In the genomic region with DNA sequence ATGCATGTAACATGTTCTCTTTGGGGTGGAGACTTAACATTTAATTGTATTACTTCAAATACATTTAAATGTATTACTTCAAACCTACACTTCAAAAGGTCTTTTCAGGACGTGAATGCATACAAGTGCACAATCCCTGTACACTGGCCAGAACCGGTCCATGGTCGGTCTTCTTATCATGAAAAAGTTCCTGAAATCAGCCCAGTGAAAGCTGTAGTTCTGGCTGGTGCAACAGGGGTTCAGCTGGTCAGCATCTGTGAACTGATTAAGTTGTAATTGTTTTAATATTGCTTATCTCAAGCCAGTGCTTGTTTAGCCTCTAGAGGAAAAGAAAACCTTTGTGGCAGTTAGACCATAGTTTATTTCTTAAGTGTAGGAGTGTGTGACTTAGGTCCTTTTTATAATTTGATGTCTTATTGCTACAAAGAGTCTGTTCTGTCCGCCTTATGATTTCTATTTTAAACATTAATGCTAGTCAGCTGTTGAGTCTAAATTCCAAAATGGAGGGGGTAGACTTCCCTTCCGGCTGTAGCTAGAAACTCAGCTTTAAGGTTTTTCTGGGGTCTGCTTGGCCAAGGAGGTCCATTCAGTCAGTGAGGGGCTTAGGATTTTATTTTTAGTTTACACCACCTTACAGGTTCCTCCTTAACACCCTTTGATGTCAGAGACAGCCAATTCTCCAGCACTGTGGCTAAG, we compare ENCODE assay signal across 8 cellular contexts. TPM values are rescaled to one million over a fixed set of nuclear protein-coding genes. Genes with fewer than 3 reads are reported as not detected.
DNase-seq lines count a peak whose midpoint lies in the region; ATAC-seq, FAIRE-seq and TF ChIP-seq lines count a peak whose summit lies in the region.

No MANE protein-coding gene starts in this region.

- in situ Hi-C loops in GM23248 (cut with MboI): no loop called here

- no peak for FAIRE-seq in small intestine (lab: Jason Lieb, UNC)

- H3K27me3 ChIP-seq in GM23248 (replicated peaks; ENCODE audit: insufficient read depth): no peaks in the 10 kb centered on the region
- H3K27me3 ChIP-seq in right cardiac atrium (ENCODE audit: control insufficient read depth, insufficient read depth): no peaks in the 10 kb centered on the region
- H3K27me3 ChIP-seq in small intestine (ENCODE audit: control insufficient read depth in 2 of 2, insufficient read depth in 2 of 2, low read length in 2 of 2): no peaks in the 10 kb centered on the region

- peak overlapping the region; percentile 92 for H3K4me2 ChIP-seq in GM23248 (ENCODE audit: unreplicated experiment)

- H3K9me3 ChIP-seq in GM23248 (ENCODE audit: low read depth) (no peaks in the 10 kb centered on the region), right cardiac atrium (ENCODE audit: control insufficient read depth, low read length) (no peaks in the 10 kb centered on the region), small intestine (ENCODE audit: control insufficient read depth, low read depth) (no peaks in the 10 kb centered on the region)

- H3K79me2 ChIP-seq in GM23248 (ENCODE audit: insufficient read depth): peaks cover 25% of the 10 kb centered on the region

- peaks cover 5% of the 10 kb centered on the region; the same call in 1 of the 2 replicates for H3K36me3 ChIP-seq in GM23248 (ENCODE audit: low read depth)
- no peaks in the 10 kb centered on the region for H3K36me3 ChIP-seq in small intestine (ENCODE audit: control insufficient read depth in 2 of 2, insufficient read depth in 2 of 2, low read length in 2 of 2)

- WGBS in GM23248 (ENCODE audit: low coverage in 1 of 2, low lambda C conversion rate in 2 of 2, missing lambda C conversion rate in 2 of 2), 2 experiments: 27 to 28% methylated on average over 5 of the region's 5 CpGs
- WGBS in right cardiac atrium: 41% methylated on average over 5 of the region's 5 CpGs
- 30 to 58% (median 46%) methylated on average over 5 of the region's 5 CpGs for WGBS in small intestine, 3 donors

- H3K27ac ChIP-seq in GM23248: peak overlapping the region; percentile 94
- peak overlapping the region; percentile 73 for H3K27ac ChIP-seq in right cardiac atrium (ENCODE audit: low read length)
- H3K27ac ChIP-seq in small intestine (ENCODE audit: low read depth in 1 of 2, low read length in 1 of 2): peak overlapping the region; percentile 81 to 84

- TF ChIP-seq CTCF in WI38 (IDR thresholded peaks at IDR 0.05; ENCODE audit: low read depth, low read length): no peak

- no peaks in the 10 kb centered on the region for H3K9me2 ChIP-seq in GM23248 (ENCODE audit: insufficient read depth)

- peak overlapping the region; percentile 94 for H3K9ac ChIP-seq in GM23248

- peak overlapping the region; percentile 95 for H2AFZ ChIP-seq in GM23248

- H3K4me3 ChIP-seq in GM23248 (peak overlapping the region; percentile 95), WI38 (ENCODE audit: low read depth, low read length) (peak overlapping the region; percentile 91), right cardiac atrium (ENCODE audit: low read length) (peak overlapping the region; percentile 69), small intestine (ENCODE audit: low read depth in 1 of 2, low read length in 2 of 2) (peak overlapping the region in 1 of 2 donors; percentile 88)

- no peaks in the 10 kb centered on the region for H4K20me1 ChIP-seq in GM23248 (ENCODE audit: insufficient read depth)

- peak; percentile 3 for DNase-seq in GM23248
- DNase-seq in right cardiac atrium: peak in 1 of 3 donors; percentile 52
- DNase-seq in small intestine: peak; percentile 31
- DNase-seq in GM19238 (ENCODE audit: insufficient read length, low spot score): no peak
- DNase-seq in NCI-H510A (lab: John Stamatoyannopoulos, UW): no peak

- H3K4me1 ChIP-seq in GM23248 (ENCODE audit: insufficient read depth) (peaks cover 20% of the 10 kb centered on the region), right cardiac atrium (ENCODE audit: control insufficient read depth, insufficient read depth, low read length) (peaks cover 2% of the 10 kb centered on the region), small intestine (ENCODE audit: control insufficient read depth in 2 of 2, insufficient read depth in 1 of 2, low read depth in 1 of 2, low read length in 1 of 2) (no peaks in the 10 kb centered on the region)

- peaks cover 28% of the 10 kb centered on the region; the same call in 1 of the 2 replicates for H3F3A ChIP-seq in GM23248 (ENCODE audit: insufficient read depth)

- intact Hi-C loops in right cardiac atrium (cut with DNase I): loop anchor here in 1 of 4 donors (10.0 kb wide), 1 partner anchor 87 kb away; a partner anchor contains a TSS

- ATAC-seq in right cardiac atrium: no peak
- ATAC-seq in GM19023 (IDR thresholded peaks at IDR 0.05; ENCODE audit: unreplicated experiment): no peak
- no peak for ATAC-seq in GM18520 (IDR thresholded peaks at IDR 0.05; ENCODE audit: unreplicated experiment)

RNA-seq across cellular contexts. Expression of a gene that starts 0.8 kb away (rescaled TPM):
- total RNA-seq in GM23248 (2014; rRNA removed; shearing (Covaris generic)): 222 and 248 TPM in 2 replicates
- polyA plus RNA-seq in GM23248 (2016; fragmentation: Nextera tagmentation; extraction: Ambion mirVana) (166 and 168 TPM in 2 replicates), right cardiac atrium (88.3 TPM), small intestine (100 to 1,000 TPM in 2 of 3 donors, 10 to 100 TPM in 1; 97.7 to 305 (median 266) TPM)
- 100 to 1,000 TPM in 3 of 4 donors, 10 to 100 TPM in 1; 90.8 to 138 (median 119) TPM for total RNA-seq in right cardiac atrium

Comparison
In these comparisons a context has a peak if more than half of its experiments do, and no peak if none do; other contexts are left out.
1. DNase-seq: peak in GM23248 (single experiment) and small intestine (single experiment); none in GM19238 (single experiment) and NCI-H510A (single experiment).
2. Peak in every context shown above with its lines, with median percentiles within 50 percentile points of each other: H3K27ac ChIP-seq.